ENCODE assay signal across 1 cellular context in the genomic region with DNA sequence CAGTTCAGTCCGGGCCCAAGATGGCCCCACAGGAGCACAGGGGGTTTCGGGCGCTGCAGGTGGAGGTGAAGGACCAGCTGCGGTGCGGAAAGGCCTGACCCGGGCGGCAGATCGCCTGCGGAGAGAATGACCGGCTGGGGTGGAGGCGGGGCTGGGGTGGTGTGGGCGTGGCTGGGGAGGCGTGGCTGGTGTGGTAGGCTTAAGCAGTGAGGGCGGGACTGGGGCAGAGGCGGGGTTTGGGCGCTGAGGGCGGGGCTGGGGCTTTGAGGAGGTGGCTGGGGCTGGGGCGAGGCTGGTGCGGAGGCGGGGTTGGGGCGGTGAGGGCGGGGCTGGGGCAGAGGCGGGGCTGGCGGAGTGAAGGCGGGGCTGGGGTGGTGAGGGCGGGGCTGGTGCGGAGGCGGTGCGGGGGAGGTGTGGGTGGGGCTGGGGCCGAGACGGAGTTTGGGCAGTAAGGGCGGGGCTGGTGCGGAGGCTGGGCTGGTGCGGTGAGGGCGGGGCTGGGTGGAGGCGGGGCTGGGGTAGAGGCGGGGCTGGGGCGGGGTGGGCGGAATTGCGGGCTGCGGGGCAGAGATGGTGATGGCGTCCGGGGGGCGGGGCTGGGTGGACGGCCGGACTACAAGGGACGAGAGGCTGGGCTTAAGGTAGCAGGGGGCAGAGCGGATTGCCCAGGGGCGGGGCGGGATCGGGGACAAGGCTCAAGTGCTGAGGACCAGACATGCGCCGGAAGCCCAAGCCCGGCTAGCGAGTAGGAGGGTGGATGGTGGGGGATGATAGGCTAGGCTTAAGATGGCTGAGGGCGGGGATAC.
TF ChIP-seq lines count a peak whose summit lies in the region.

No MANE protein-coding gene starts in this region.

TF ChIP-seq in SK-N-SH, 30 proteins besides CTCF, POLR2A, EP300 and RAD21 (continued from another document):
- no peak for TF ChIP-seq USF2 (IDR thresholded peaks at IDR 0.05; ENCODE audit: borderline replicate concordance, low read depth, low read length)
- no peak for TF ChIP-seq YY1 (IDR thresholded peaks at IDR 0.05; ENCODE audit: low read depth)
